Comparison of ENCODE assay signal across 1 cellular context in genomic region chr6:29626948-29627761, GRCh38.
TF ChIP-seq lines count a peak whose summit lies in the region.

No MANE protein-coding gene starts in this region.

TF ChIP-seq in HEK293, 187 proteins besides CTCF, POLR2A, EP300 and RAD21 (continued from another document):
- no peak for TF ChIP-seq HIC1 (tag by site-specific recombination; IDR thresholded peaks at IDR 0.05)
- TF ChIP-seq ZNF596 (tag by site-specific recombination; IDR thresholded peaks at IDR 0.05), result no peak
- TF ChIP-seq ZNF776 (tag by site-specific recombination; IDR thresholded peaks at IDR 0.05; ENCODE audit: borderline replicate concordance), result no peak
- TF ChIP-seq ZNF214 (tag by site-specific recombination; IDR thresholded peaks at IDR 0.05; ENCODE audit: borderline replicate concordance), result no peak
- no peak for TF ChIP-seq ZNF610 (tag by site-specific recombination; IDR thresholded peaks at IDR 0.05; ENCODE audit: borderline replicate concordance)
